In genomic region chr1:226871636-226872327, GRCh38 we compare ENCODE assay signal across 10 cellular contexts. TPM values are rescaled to one million over a fixed set of nuclear protein-coding genes. Genes with fewer than 3 reads are reported as not detected.
A peak's percentile ranks its signal among the peaks of the same experiment; 100 is the strongest.
DNase-seq lines count a peak whose midpoint lies in the region; ATAC-seq, FAIRE-seq and TF ChIP-seq lines count a peak whose summit lies in the region.
"Had no signal": no experiment of that assay in that cellular context is flagged by ENCODE, and none has a peak within 500 bp of the region (broad histone marks: within the 10 kb centered on the region; RNA-seq: fewer than 3 reads in every experiment).

No MANE protein-coding gene starts in this region.

- no peaks in the 10 kb centered on the region for H3K9me3 ChIP-seq in adipocyte (ENCODE audit: control insufficient read depth, low read length)
- H3K9me3 ChIP-seq in right lobe of liver, result no peaks in the 10 kb centered on the region
- no peaks in the 10 kb centered on the region for H3K9me3 ChIP-seq in stomach smooth muscle (ENCODE audit: control insufficient read depth in 2 of 2, low read length in 2 of 2)

- no peak for TF ChIP-seq POLR2A in right lobe of liver (IDR thresholded peaks at IDR 0.05)

- DNase-seq in activated CD8-positive, alpha-beta memory T cell treated with anti-CD3 and anti-CD28 coated beads for 24 hours, result peak; percentile 47
- no peak for DNase-seq in activated CD8-positive, alpha-beta memory T cell treated with anti-CD3 and anti-CD28 coated beads, Interleukin-2, amount 50 U/mL, for 4 hours
- DNase-seq in adipocyte (ENCODE audit: low read depth) (no peak), right lobe of liver (peak in 1 of 3 donors; percentile 48), pons (ENCODE audit: low spot score) (no peak), D721Med (ENCODE audit: insufficient read length, low spot score) (no peak), Kasumi-1 (lab: John Stamatoyannopoulos, UW) (no peak)
- DNase-seq: cerebellar nuclear complex, retina had no signal

- TF ChIP-seq CTCF in right lobe of liver (IDR thresholded peaks at IDR 0.05) (no peak), D721Med (IDR thresholded peaks at IDR 0.05; ENCODE audit: insufficient read depth, missing control alignments) (no peak)

- WGBS in right lobe of liver (ENCODE audit: insufficient coverage, low coverage, low lambda C conversion rate, missing lambda C conversion rate), result 78% methylated on average over 8 of the region's 14 CpGs

- ATAC-seq in right lobe of liver, result no peak

- no peak for FAIRE-seq in D721Med (lab: Jason Lieb, UNC)

- no peaks in the 10 kb centered on the region for H3K36me3 ChIP-seq in adipocyte (ENCODE audit: control insufficient read depth, insufficient read depth, low read length, severe bottlenecking)
- H3K36me3 ChIP-seq in right lobe of liver, result no peaks in the 10 kb centered on the region
- peaks cover under 1 to 7% of the 10 kb centered on the region in 2 donors for H3K36me3 ChIP-seq in stomach smooth muscle (ENCODE audit: control insufficient read depth in 2 of 2, insufficient read depth in 2 of 2, low read length in 2 of 2)

- H3K4me1 ChIP-seq in adipocyte (ENCODE audit: control insufficient read depth, insufficient read depth, low read length), result peaks cover 12% of the 10 kb centered on the region
- peaks cover 0 to 18% (median 5%) of the 10 kb centered on the region in 4 donors for H3K4me1 ChIP-seq in right lobe of liver
- H3K4me1 ChIP-seq in stomach smooth muscle (ENCODE audit: control insufficient read depth, insufficient read depth, low read length), result peaks cover 20% of the 10 kb centered on the region

- intact Hi-C loops in right lobe of liver (cut with DNase I), result no loop called here

- H3K27me3 ChIP-seq in adipocyte (replicated peaks; ENCODE audit: control insufficient read depth, insufficient read depth, low read length) (no peaks in the 10 kb centered on the region), right lobe of liver (no peaks in the 10 kb centered on the region), stomach smooth muscle (ENCODE audit: control insufficient read depth in 1 of 2, insufficient read depth in 2 of 2, low read length in 2 of 2) (no peaks in the 10 kb centered on the region)

- H3K27ac ChIP-seq in right lobe of liver (peak overlapping the region in 1 of 3 donors; percentile 74), stomach smooth muscle (ENCODE audit: low read length) (no peak overlapping the region)

- H3K4me3 ChIP-seq in adipocyte (ENCODE audit: low read length) (peak overlapping the region; percentile 86), right lobe of liver (peak overlapping the region; percentile 75 to 80 (median 80)), stomach smooth muscle (ENCODE audit: low read length in 2 of 2) (peak overlapping the region; percentile 66 to 79)

- H3K9ac ChIP-seq in adipocyte (ENCODE audit: low read length) (peak overlapping the region; percentile 89), stomach smooth muscle (ENCODE audit: low read length in 2 of 2) (peak overlapping the region; percentile 65 to 68)

RNA-seq across cellular contexts. Expression of gene PSEN2, which starts 1.4 kb away (rescaled TPM):
- total RNA-seq in right lobe of liver, result 10 to 100 TPM; 11.8 to 22.7 (median 15.7) TPM
